8 cellular contexts compared by ENCODE assay signal in the genomic region with DNA sequence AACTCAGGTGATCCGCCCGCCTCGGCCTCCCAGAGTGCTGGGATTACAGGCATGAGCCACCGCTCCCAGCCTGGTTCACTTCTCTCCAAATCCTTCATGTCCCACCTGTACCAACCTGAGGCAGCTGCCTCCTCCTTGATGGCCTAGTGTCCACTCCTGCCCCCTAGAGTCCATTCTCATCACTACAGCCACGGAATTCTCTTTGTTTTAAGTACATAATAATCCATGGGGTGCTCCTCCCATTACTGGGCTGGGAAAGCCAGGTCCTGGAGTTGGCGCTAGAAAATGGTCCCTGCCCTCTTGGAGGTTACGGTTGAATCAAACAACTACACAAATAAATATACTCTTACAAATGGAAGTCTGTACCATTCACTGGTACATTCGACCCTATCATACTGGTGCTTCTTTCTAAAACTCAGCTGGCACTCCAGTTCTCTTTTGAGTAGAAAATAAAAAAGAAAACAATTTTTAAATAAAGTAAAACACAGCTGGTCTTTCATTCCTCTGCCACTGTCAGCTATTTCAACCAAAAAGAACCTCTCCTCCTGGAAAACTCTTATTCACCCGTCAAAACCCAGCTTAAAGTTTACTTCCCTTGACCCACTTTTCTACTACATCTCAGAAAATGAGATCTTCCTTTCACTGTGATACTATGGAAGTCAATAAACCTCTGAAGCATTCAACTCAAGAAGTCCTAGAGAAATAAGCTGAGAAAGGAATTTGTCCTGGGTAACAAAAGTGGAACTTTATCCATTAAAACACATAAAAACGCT. TPM values are rescaled to one million over a fixed set of nuclear protein-coding genes. Genes with fewer than 3 reads are reported as not detected.
A peak's percentile ranks its signal among the peaks of the same experiment; 100 is the strongest.
DNase-seq lines count a peak whose midpoint lies in the region; ATAC-seq, FAIRE-seq and TF ChIP-seq lines count a peak whose summit lies in the region.

No MANE protein-coding gene starts in this region.

- peak; percentile 39 to 57 (median 52) for TF ChIP-seq CTCF in keratinocyte (optimal IDR thresholded peaks at IDR 0.05 in 1 of 3, IDR thresholded peaks at IDR 0.05 in 1 of 3, conservative IDR thresholded peaks at IDR 0.05 in 1 of 3; ENCODE audit: extremely low read depth in 1 of 3, insufficient read depth in 2 of 3, low read length in 3 of 3)

- no peaks in the 10 kb centered on the region for H3K9me1 ChIP-seq in keratinocyte (ENCODE audit: control insufficient read depth, extremely low read depth, insufficient read depth, low read length)

- in situ Hi-C loops in Caki2 (cut with HindIII; ENCODE audit: low pct_unique_long_range_greater_than_20kb, low sequenced_read_pairs): no loop called here

- no peaks in the 10 kb centered on the region for H3K27me3 ChIP-seq in keratinocyte (ENCODE audit: control insufficient read depth, extremely low read depth, insufficient read depth, low read length)
- H3K27me3 ChIP-seq in neuronal stem cell (ENCODE audit: control insufficient read depth in 3 of 3, insufficient read depth in 3 of 3, low read depth in 1 of 3, low read length in 3 of 3): no peaks in the 10 kb centered on the region

- no peak overlapping the region for H3K14ac ChIP-seq in neuronal stem cell (ENCODE audit: low read length)

- no peak overlapping the region for H2BK5ac ChIP-seq in neuronal stem cell (ENCODE audit: low read length)

- no peaks in the 10 kb centered on the region for H4K20me1 ChIP-seq in keratinocyte (ENCODE audit: control insufficient read depth, extremely low read depth, insufficient read depth, low read length)

- DNase-seq in Caki2 (ENCODE audit: low read depth) (peak; percentile 2), HT-29 (ENCODE audit: low spot score) (peak; percentile 45), keratinocyte (ENCODE audit: low read depth, low spot score) (peak; percentile 2), neuronal stem cell (ENCODE audit: low spot score) (no peak)
- peak; percentile 60 for DNase-seq in activated CD8-positive, alpha-beta memory T cell treated with anti-CD3 and anti-CD28 coated beads, Interleukin-2, amount 10 ng/mL, durations not matched to agents 7 days and 5 days

- no peaks in the 10 kb centered on the region for H3K36me3 Mint-ChIP-seq in activated CD8-positive, alpha-beta memory T cell treated with anti-CD3 and anti-CD28 coated beads, Interleukin-2, amount 10 ng/mL, durations not matched to agents 7 days and 5 days

- no peak overlapping the region for H2AK5ac ChIP-seq in neuronal stem cell (ENCODE audit: low read depth, low read length)

- no peak overlapping the region for H3K18ac ChIP-seq in neuronal stem cell (ENCODE audit: low read length)

- H3K4me3 ChIP-seq in keratinocyte (ENCODE audit: control insufficient read depth in 2 of 3, extremely low read depth in 1 of 3, insufficient read depth in 2 of 3, low read depth in 1 of 3, low read length in 3 of 3) (no peak overlapping the region), neuronal stem cell (ENCODE audit: low read length in 2 of 2) (no peak overlapping the region)

- no peak overlapping the region for H3K4ac ChIP-seq in neuronal stem cell (ENCODE audit: low read length)

- dilution Hi-C loops in keratinocyte (cut with MboI; ENCODE audit: extremely low pct_ligation_motif_present, low sequenced_read_pairs): no loop called here

- H3K36me3 ChIP-seq in keratinocyte (ENCODE audit: control insufficient read depth in 2 of 2, extremely low read depth in 1 of 2, insufficient read depth in 2 of 2, low read length in 2 of 2) (no peaks in the 10 kb centered on the region), neuronal stem cell (replicated peaks in 1 of 2; ENCODE audit: control insufficient read depth in 2 of 2, insufficient read depth in 2 of 2, low read length in 2 of 2) (no peaks in the 10 kb centered on the region)

- no peak overlapping the region for H4K91ac ChIP-seq in neuronal stem cell (ENCODE audit: low read depth, low read length, poor library complexity)

- no peak overlapping the region for H3K4me3 Mint-ChIP-seq in activated CD8-positive, alpha-beta memory T cell treated with anti-CD3 and anti-CD28 coated beads, Interleukin-2, amount 10 ng/mL, durations not matched to agents 7 days and 5 days

- H3K9ac ChIP-seq in keratinocyte (ENCODE audit: control insufficient read depth, extremely low read depth, insufficient read depth, low read length) (no peak overlapping the region), neuronal stem cell (ENCODE audit: low read depth, low read length, poor library complexity) (no peak overlapping the region)

- H2BK15ac ChIP-seq in neuronal stem cell (ENCODE audit: low read length): no peak overlapping the region

- no peak for ATAC-seq in activated CD8-positive, alpha-beta memory T cell treated with anti-CD3 and anti-CD28 coated beads, Interleukin-2, amount 10 ng/mL, durations not matched to agents 7 days and 5 days
- ATAC-seq in HG02642 (IDR thresholded peaks at IDR 0.05; ENCODE audit: poor library complexity, unreplicated experiment): no peak
- ATAC-seq in HG03175 (IDR thresholded peaks at IDR 0.05; ENCODE audit: unreplicated experiment): no peak
- no peak for ATAC-seq in GM21367 (IDR thresholded peaks at IDR 0.05; ENCODE audit: unreplicated experiment)

- no peak for FAIRE-seq in keratinocyte (lab: Jason Lieb, UNC)

- H3K9me3 Mint-ChIP-seq in activated CD8-positive, alpha-beta memory T cell treated with anti-CD3 and anti-CD28 coated beads, Interleukin-2, amount 10 ng/mL, durations not matched to agents 7 days and 5 days (ENCODE audit: low read depth): no peaks in the 10 kb centered on the region

- CTCF ChIA-PET in activated CD8-positive, alpha-beta memory T cell treated with anti-CD3 and anti-CD28 coated beads, Interleukin-2, amount 10 ng/mL, durations not matched to agents 7 days and 5 days (lab: Charles Lee): interaction anchor here (0.6 to 4.1 kb wide), 12 partner anchors 9 to 1028 kb away, joined by 3 to 17 read pairs (median 5); partner anchors contain the start of gene ARHGEF18

- no peak overlapping the region for H3K27ac Mint-ChIP-seq in activated CD8-positive, alpha-beta memory T cell treated with anti-CD3 and anti-CD28 coated beads, Interleukin-2, amount 10 ng/mL, durations not matched to agents 7 days and 5 days

- no peaks in the 10 kb centered on the region for H3K4me1 Mint-ChIP-seq in activated CD8-positive, alpha-beta memory T cell treated with anti-CD3 and anti-CD28 coated beads, Interleukin-2, amount 10 ng/mL, durations not matched to agents 7 days and 5 days

- no peaks in the 10 kb centered on the region for H3K9me3 ChIP-seq in keratinocyte (ENCODE audit: control insufficient read depth, low read depth, low read length)
- H3K9me3 ChIP-seq in neuronal stem cell (replicated peaks in 1 of 2; ENCODE audit: control insufficient read depth in 2 of 2, insufficient read depth in 1 of 2, low read depth in 1 of 2, low read length in 2 of 2): peaks cover 0 to 3% of the 10 kb centered on the region in 2 donors

- H2BK12ac ChIP-seq in neuronal stem cell (ENCODE audit: low read length): no peak overlapping the region

- no peaks in the 10 kb centered on the region for H3K79me2 ChIP-seq in keratinocyte (ENCODE audit: control insufficient read depth, insufficient read depth, low read length)

- WGBS in neuronal stem cell (ENCODE audit: extremely low coverage in 2 of 2, insufficient read length in 2 of 2, insufficient replicate concordance in 1 of 2), 2 donors: no CpG with 5 or more reads among the region's 10 CpGs

- no peak overlapping the region for H3K4me2 ChIP-seq in keratinocyte (ENCODE audit: control insufficient read depth, extremely low read depth, insufficient read depth, low read depth, low read length)
- H3K4me2 ChIP-seq in neuronal stem cell (ENCODE audit: insufficient read depth, low read length, poor library complexity, severe bottlenecking): no peak overlapping the region

- no peak overlapping the region for H3K23ac ChIP-seq in neuronal stem cell (ENCODE audit: low read depth, low read length, poor library complexity)

- H3K4me1 ChIP-seq in keratinocyte (ENCODE audit: control insufficient read depth, extremely low read depth, insufficient read depth, low read length): no peaks in the 10 kb centered on the region
- H3K4me1 ChIP-seq in neuronal stem cell (ENCODE audit: control insufficient read depth in 2 of 2, insufficient read depth in 1 of 2, low read depth in 1 of 2, low read length in 2 of 2): no peaks in the 10 kb centered on the region

- no peak overlapping the region for H2BK120ac ChIP-seq in neuronal stem cell (ENCODE audit: low read depth, low read length)

- peaks cover 6% of the 10 kb centered on the region for H3K27me3 Mint-ChIP-seq in activated CD8-positive, alpha-beta memory T cell treated with anti-CD3 and anti-CD28 coated beads, Interleukin-2, amount 10 ng/mL, durations not matched to agents 7 days and 5 days

- H2AFZ ChIP-seq in keratinocyte (ENCODE audit: control insufficient read depth, low read length) (no peak overlapping the region), neuronal stem cell (ENCODE audit: low read length) (no peak overlapping the region)

- no peaks in the 10 kb centered on the region for H3K79me1 ChIP-seq in neuronal stem cell (ENCODE audit: low read depth, low read length)

- H3K27ac ChIP-seq in keratinocyte (ENCODE audit: control insufficient read depth, insufficient read depth, low read length): no peak overlapping the region
- no peak overlapping the region for H3K27ac ChIP-seq in neuronal stem cell (replicated peaks; ENCODE audit: low read length)

- no peak overlapping the region for H4K8ac ChIP-seq in neuronal stem cell (ENCODE audit: low read depth, low read length)

RNA-seq across cellular contexts. Expression of gene ARHGEF18, which starts 22.4 kb away (rescaled TPM):
- total RNA-seq in Caki2 (2014; rRNA removed; shearing (Covaris generic); ENCODE audit: low replicate concordance): 14.7 and 28.1 TPM in 2 replicates
- 31.4 and 33.0 TPM in 2 replicates for total RNA-seq in HT-29 (2014; rRNA removed; shearing (Covaris generic))
- 10 to 100 TPM; 43.6 to 56.4 TPM for total RNA-seq in activated CD8-positive, alpha-beta memory T cell treated with anti-CD3 and anti-CD28 coated beads, Interleukin-2, amount 10 ng/mL, durations not matched to agents 7 days and 5 days
- polyA plus RNA-seq in keratinocyte: 7.9 to 11.7 TPM (median 11.4 TPM) in 3 replicates
- 5.7 TPM for polyA plus RNA-seq in keratinocyte (2011; ENCODE audit: low read depth)
- 3.6 and 9.8 TPM in 2 replicates for polyA plus RNA-seq in keratinocyte (2011; cell fraction: cytosol; rRNA removed)
- polyA plus RNA-seq in keratinocyte (2011; cell fraction: nucleus; rRNA removed): 11.7 and 19.3 TPM in 2 replicates
- polyA plus RNA-seq in keratinocyte (2012; ENCODE audit: low replicate concordance): 18.2 and 28.4 TPM in 2 replicates
- polyA minus RNA-seq in keratinocyte: 2.6 to 16.7 TPM (median 14.7 TPM) in 3 replicates
- polyA minus RNA-seq in keratinocyte (2011; cell fraction: cytosol; rRNA and poly(A)+ RNA removed): 32.2 TPM
- 25.5 and 28.8 TPM in 2 replicates for polyA minus RNA-seq in keratinocyte (2011; cell fraction: nucleus; rRNA and poly(A)+ RNA removed)
- 15.2 TPM for polyA plus RNA-seq in neuronal stem cell (2013, experiment 1 of 2)
- polyA plus RNA-seq in neuronal stem cell (2013, experiment 2 of 2): 16.1 TPM

RNA-seq across cellular contexts. Expression of gene INSR, which starts 32.1 kb away (rescaled TPM):
- total RNA-seq in Caki2 (2014; rRNA removed; shearing (Covaris generic); ENCODE audit: low replicate concordance): 0.64 and 7.0 TPM in 2 replicates
- total RNA-seq in HT-29 (2014; rRNA removed; shearing (Covaris generic)): 12.5 and 16.8 TPM in 2 replicates
- total RNA-seq in activated CD8-positive, alpha-beta memory T cell treated with anti-CD3 and anti-CD28 coated beads, Interleukin-2, amount 10 ng/mL, durations not matched to agents 7 days and 5 days: under 1 TPM; 0.20 to 0.63 TPM
- polyA plus RNA-seq in keratinocyte: 0.98 to 1.9 TPM (median 1.2 TPM) in 3 replicates
- 1.6 TPM for polyA plus RNA-seq in keratinocyte (2011; ENCODE audit: low read depth)
- 0.53 and 0.74 TPM in 2 replicates for polyA plus RNA-seq in keratinocyte (2011; cell fraction: cytosol; rRNA removed)
- polyA plus RNA-seq in keratinocyte (2011; cell fraction: nucleus; rRNA removed): 4.6 and 4.8 TPM in 2 replicates
- polyA plus RNA-seq in keratinocyte (2012; ENCODE audit: low replicate concordance): 1.8 and 3.3 TPM in 2 replicates
- polyA minus RNA-seq in keratinocyte: 4.4 to 38.5 TPM (median 8.2 TPM) in 3 replicates
- polyA minus RNA-seq in keratinocyte (2011; cell fraction: cytosol; rRNA and poly(A)+ RNA removed): 4.8 TPM
- 15.9 and 24.0 TPM in 2 replicates for polyA minus RNA-seq in keratinocyte (2011; cell fraction: nucleus; rRNA and poly(A)+ RNA removed)
- polyA plus RNA-seq in neuronal stem cell (2013, experiment 1 of 2): 5.0 TPM
- 5.4 TPM for polyA plus RNA-seq in neuronal stem cell (2013, experiment 2 of 2)
